In genomic region chr13:113759525-113760137, GRCh38 we compare ENCODE assay signal across 8 cellular contexts. TPM values are rescaled to one million over a fixed set of nuclear protein-coding genes. Genes with fewer than 3 reads are reported as not detected.
DNase-seq lines count a peak whose midpoint lies in the region; ATAC-seq and TF ChIP-seq lines count a peak whose summit lies in the region.

No MANE protein-coding gene starts in this region.

- H3K4me3 ChIP-seq in SK-N-SH (ENCODE audit: low read depth in 2 of 2, low read length in 1 of 2) (peak overlapping the region; percentile 50 to 78), fibroblast of pulmonary artery (replicated peaks; ENCODE audit: low read depth, low read length) (peak overlapping the region; percentile 70)

- POLR2A ChIA-PET in activated CD4-positive, alpha-beta T cell treated with anti-CD3 and anti-CD28 coated beads for 36 hours (lab: Charles Lee), result no interaction called here
- POLR2A ChIA-PET in SK-N-SH (lab: Yijun Ruan, JAX), result interaction anchor here (1.0 kb wide), 1 partner anchor 8 kb away, joined by 3 read pairs; no protein-coding TSS in a partner anchor

- no peaks in the 10 kb centered on the region for H3K36me3 Mint-ChIP-seq in activated CD4-positive, alpha-beta T cell treated with anti-CD3 and anti-CD28 coated beads for 36 hours (ENCODE audit: low read depth)
- H3K36me3 Mint-ChIP-seq in nephron progenitor cell (ENCODE audit: low read depth), result no peaks in the 10 kb centered on the region

- peak overlapping the region; percentile 59 for H3K27ac Mint-ChIP-seq in activated CD4-positive, alpha-beta T cell treated with anti-CD3 and anti-CD28 coated beads for 36 hours
- H3K27ac Mint-ChIP-seq in nephron progenitor cell, result no peak overlapping the region

- TF ChIP-seq EP300 in SK-N-SH (IDR thresholded peaks at IDR 0.05; ENCODE audit: borderline replicate concordance in 1 of 2, low read depth in 1 of 2, low read length in 1 of 2), result no peak

- no peaks in the 10 kb centered on the region for H4K20me1 ChIP-seq in SK-N-SH (ENCODE audit: insufficient read depth)

- no peaks in the 10 kb centered on the region for H3K79me2 ChIP-seq in SK-N-SH (ENCODE audit: insufficient read depth)

- peaks cover 8% of the 10 kb centered on the region for H3F3A ChIP-seq in SK-N-SH (replicated peaks; ENCODE audit: insufficient read depth)

- intact Hi-C loops in activated CD4-positive, alpha-beta T cell treated with anti-CD3 and anti-CD28 coated beads for 36 hours (cut with DNase I, micrococcal nuclease), result no loop called here

- no peak for TF ChIP-seq CTCF in SK-N-SH (IDR thresholded peaks at IDR 0.05)
- TF ChIP-seq CTCF in fibroblast of pulmonary artery (IDR thresholded peaks at IDR 0.05; ENCODE audit: low read length, missing control alignments), result no peak
- TF ChIP-seq CTCF in nephron progenitor cell (IDR thresholded peaks at IDR 0.05), result no peak

- H3K4me1 ChIP-seq in SK-N-SH (ENCODE audit: control insufficient read depth in 1 of 2, insufficient read depth in 2 of 2, low read depth in 1 of 2, low read length in 1 of 2), result peaks cover 0 to 10% of the 10 kb centered on the region in 2 experiments; a peak in 1 of 4 replicates

- H3K36me3 ChIP-seq in SK-N-SH (replicated peaks in 1 of 2; ENCODE audit: control insufficient read depth in 1 of 2, insufficient read depth in 2 of 2, low read length in 1 of 2), result no peaks in the 10 kb centered on the region

- peak overlapping the region; percentile 77 for H3K4me3 Mint-ChIP-seq in activated CD4-positive, alpha-beta T cell treated with anti-CD3 and anti-CD28 coated beads for 36 hours
- peak overlapping the region; percentile 89 for H3K4me3 Mint-ChIP-seq in nephron progenitor cell

- H3K4me2 ChIP-seq in SK-N-SH, result peak overlapping the region; percentile 87

- peak overlapping the region; percentile 99 for H2AFZ ChIP-seq in SK-N-SH (ENCODE audit: low read depth)

- peaks cover 45% of the 10 kb centered on the region for H3K27me3 Mint-ChIP-seq in activated CD4-positive, alpha-beta T cell treated with anti-CD3 and anti-CD28 coated beads for 36 hours
- peaks cover 75% of the 10 kb centered on the region for H3K27me3 Mint-ChIP-seq in nephron progenitor cell (ENCODE audit: low read depth, poor library complexity)

- no peaks in the 10 kb centered on the region for H3K9me3 Mint-ChIP-seq in activated CD4-positive, alpha-beta T cell treated with anti-CD3 and anti-CD28 coated beads for 36 hours (ENCODE audit: low read depth)
- H3K9me3 Mint-ChIP-seq in nephron progenitor cell, result no peaks in the 10 kb centered on the region

- ATAC-seq in activated CD4-positive, alpha-beta T cell treated with anti-CD3 and anti-CD28 coated beads for 36 hours, result no peak
- no peak for ATAC-seq in GM21737 (IDR thresholded peaks at IDR 0.05; ENCODE audit: unreplicated experiment)
- ATAC-seq in GM21367 (IDR thresholded peaks at IDR 0.05; ENCODE audit: unreplicated experiment), result no peak
- no peak for ATAC-seq in HG03378 (IDR thresholded peaks at IDR 0.05; ENCODE audit: unreplicated experiment)

- H3K9ac ChIP-seq in SK-N-SH, result peak overlapping the region; percentile 66

- no peaks in the 10 kb centered on the region for H3K9me3 ChIP-seq in SK-N-SH

- no peak for TF ChIP-seq RAD21 in SK-N-SH (IDR thresholded peaks at IDR 0.05; ENCODE audit: low read length)

- H3K27ac ChIP-seq in SK-N-SH (ENCODE audit: low read depth in 2 of 2, low read length in 1 of 2), result peak overlapping the region in 1 of 2 experiments; percentile 10; a peak in 2 of 4 replicates

- peaks cover 14% of the 10 kb centered on the region for H3K4me1 Mint-ChIP-seq in activated CD4-positive, alpha-beta T cell treated with anti-CD3 and anti-CD28 coated beads for 36 hours
- peaks cover 22% of the 10 kb centered on the region for H3K4me1 Mint-ChIP-seq in nephron progenitor cell

- H3K27me3 ChIP-seq in SK-N-SH (ENCODE audit: insufficient read depth), result no peaks in the 10 kb centered on the region

- CTCF ChIA-PET in activated CD4-positive, alpha-beta T cell treated with anti-CD3 and anti-CD28 coated beads for 36 hours (lab: Charles Lee), result interaction anchor here (0.6 to 1.0 kb wide), 3 partner anchors 18 to 265 kb away, joined by 3 read pairs; no protein-coding TSS in a partner anchor
- CTCF ChIA-PET in SK-N-SH (lab: Yijun Ruan, JAX), result interaction anchor here (1.2 to 1.3 kb wide), 2 partner anchors 17 to 21 kb away, joined by 3 read pairs; no protein-coding TSS in a partner anchor

- no peak for DNase-seq in activated CD4-positive, alpha-beta T cell treated with anti-CD3 and anti-CD28 coated beads for 36 hours
- DNase-seq in activated CD4-positive, alpha-beta T cell treated with anti-CD3 and anti-CD28 coated beads, Interleukin-2, amount 50 U/mL, for 4 hours, result no peak
- DNase-seq in SK-N-SH (peak; percentile 69), fibroblast of pulmonary artery (ENCODE audit: low read depth) (peak; percentile 50), nephron progenitor cell (peak; percentile 35)

- no peaks in the 10 kb centered on the region for H3K9me2 ChIP-seq in SK-N-SH

- 5% methylated on average over 26 of the region's 26 CpGs for WGBS in SK-N-SH (ENCODE audit: low lambda C conversion rate)

TF ChIP-seq in SK-N-SH, 30 proteins besides CTCF, POLR2A, EP300 and RAD21:
- TF ChIP-seq MXI1 (IDR thresholded peaks at IDR 0.05; ENCODE audit: low read depth, low read length) (peak; percentile 40; the same call in 1 of the 2 replicates), GABPA (IDR thresholded peaks at IDR 0.05; ENCODE audit: low read depth) (no peak), ZBTB33 (IDR thresholded peaks at IDR 0.05; ENCODE audit: borderline replicate concordance, low read depth) (no peak), USF1 (IDR thresholded peaks at IDR 0.05; ENCODE audit: borderline replicate concordance, low read depth) (no peak), GATA2 (CRISPR knock-in tag; IDR thresholded peaks at IDR 0.05) (no peak)

RNA-seq across cellular contexts. Expression of gene TMEM255B, which starts 0.6 kb away (rescaled TPM):
- total RNA-seq in activated CD4-positive, alpha-beta T cell treated with anti-CD3 and anti-CD28 coated beads for 36 hours, result 1 to 10 TPM in 1 of 2 experiments, under 1 TPM in 1; 0.74 to 1.3 TPM
- 10.6 and 14.8 TPM in 2 replicates for polyA plus RNA-seq in SK-N-SH (2012; rRNA removed)
- polyA plus RNA-seq in SK-N-SH (2012; cell fraction: cytosol; rRNA removed), result 9.5 and 11.0 TPM in 2 replicates
- polyA plus RNA-seq in SK-N-SH (2012; cell fraction: nucleus; rRNA removed), result 12.5 and 12.6 TPM in 2 replicates

Comparison
In these comparisons a context has a peak if more than half of its experiments do, and no peak if none do; other contexts are left out.
1. DNase-seq: peak in SK-N-SH (single experiment), fibroblast of pulmonary artery (single experiment) and nephron progenitor cell (single experiment); none in activated CD4-positive, alpha-beta T cell treated with anti-CD3 and anti-CD28 coated beads for 36 hours (single experiment) and activated CD4-positive, alpha-beta T cell treated with anti-CD3 and anti-CD28 coated beads, Interleukin-2, amount 50 U/mL, for 4 hours (0 of 2).